ENCODE assay signal across 8 cellular contexts in the genomic region with DNA sequence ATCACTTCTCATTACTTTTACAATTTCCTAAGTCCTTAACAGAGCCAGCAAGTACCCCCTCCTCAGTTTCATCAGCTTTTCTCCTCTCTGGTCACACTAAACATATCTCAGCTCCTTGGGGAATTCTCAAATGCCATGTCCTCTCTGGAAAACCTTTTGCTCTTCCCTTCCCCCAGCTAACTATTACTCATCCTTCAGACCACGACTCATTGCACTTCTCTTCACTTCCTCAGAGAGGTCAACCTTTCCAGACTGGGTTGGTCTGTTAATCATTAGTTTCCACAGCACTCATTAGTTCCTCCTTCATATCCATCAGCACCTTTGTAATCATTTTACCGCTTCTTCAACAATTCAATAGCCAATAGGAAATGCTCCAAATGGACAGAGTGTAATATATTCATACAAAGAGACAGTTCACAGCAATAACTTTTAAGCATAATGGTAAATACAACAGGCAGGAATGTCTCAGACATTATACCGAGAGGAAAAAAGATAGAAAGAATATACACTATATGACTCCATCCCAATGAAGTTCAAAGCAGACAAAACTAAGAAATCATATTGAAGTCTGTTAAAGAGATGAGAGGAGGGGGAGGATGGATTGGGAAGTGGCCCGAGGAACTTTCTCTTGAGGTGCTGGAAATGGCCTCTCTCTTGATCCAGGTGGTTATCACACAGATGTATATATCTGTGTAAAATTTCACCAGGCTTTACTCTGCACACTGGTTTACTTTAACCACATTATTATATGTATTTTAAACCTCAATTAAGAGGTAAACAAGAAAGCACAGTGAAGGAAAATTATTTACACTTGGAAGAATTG. TPM values are rescaled to one million over a fixed set of nuclear protein-coding genes. Genes with fewer than 3 reads are reported as not detected.
A peak's percentile ranks its signal among the peaks of the same experiment; 100 is the strongest.
DNase-seq lines count a peak whose midpoint lies in the region; ATAC-seq and TF ChIP-seq lines count a peak whose summit lies in the region.

No MANE protein-coding gene starts in this region.

- no peak overlapping the region for H3K27ac Mint-ChIP-seq in activated CD4-positive, alpha-beta T cell treated with anti-CD3 and anti-CD28 coated beads for 36 hours

- no peaks in the 10 kb centered on the region for H4K20me1 ChIP-seq in OCI-LY3 (ENCODE audit: insufficient read depth, low read length)

- H3K27me3 ChIP-seq in OCI-LY3 (ENCODE audit: low read depth, low read length) (peaks cover 15% of the 10 kb centered on the region; the same call in 1 of the 2 replicates), stomach (no peaks in the 10 kb centered on the region), H7 (ENCODE audit: control insufficient read depth, insufficient read depth, low read length) (no peaks in the 10 kb centered on the region)

- no peaks in the 10 kb centered on the region for H3K79me2 ChIP-seq in OCI-LY3 (ENCODE audit: low read length)

- no peak for TF ChIP-seq POLR2A in stomach (IDR thresholded peaks at IDR 0.05)

- no peak overlapping the region for H2AFZ ChIP-seq in OCI-LY3 (ENCODE audit: low read depth, low read length)

- no peak overlapping the region for H3K4me3 Mint-ChIP-seq in activated CD4-positive, alpha-beta T cell treated with anti-CD3 and anti-CD28 coated beads for 36 hours

- peak overlapping the region; percentile 54 for H3K4me2 ChIP-seq in OCI-LY3 (ENCODE audit: low read length)

- H3K27me3 Mint-ChIP-seq in activated CD4-positive, alpha-beta T cell treated with anti-CD3 and anti-CD28 coated beads for 36 hours = no peaks in the 10 kb centered on the region

- TF ChIP-seq CTCF in OCI-LY3 (IDR thresholded peaks at IDR 0.05; ENCODE audit: low read depth, low read length) (no peak), stomach (IDR thresholded peaks at IDR 0.05) (no peak)

- H3K27ac ChIP-seq in OCI-LY3 (ENCODE audit: low read length) = no peak overlapping the region
- H3K27ac ChIP-seq in stomach = no peak overlapping the region

- no peak for TF ChIP-seq EP300 in stomach (IDR thresholded peaks at IDR 0.05)

- H3K9me3 ChIP-seq in OCI-LY3 (ENCODE audit: insufficient read depth, low read length) = no peaks in the 10 kb centered on the region
- no peaks in the 10 kb centered on the region for H3K9me3 ChIP-seq in stomach

- peaks cover 19% of the 10 kb centered on the region for H3K4me1 ChIP-seq in OCI-LY3 (ENCODE audit: low read length)
- no peaks in the 10 kb centered on the region for H3K4me1 ChIP-seq in stomach

- peaks cover 16% of the 10 kb centered on the region for H3K4me1 Mint-ChIP-seq in activated CD4-positive, alpha-beta T cell treated with anti-CD3 and anti-CD28 coated beads for 36 hours

- no peak overlapping the region for H3K9ac ChIP-seq in OCI-LY3 (ENCODE audit: low read length)

- intact Hi-C loops in stomach (cut with DNase I; ENCODE audit: low total_unique reads) = no loop called here
- intact Hi-C loops in activated CD4-positive, alpha-beta T cell treated with anti-CD3 and anti-CD28 coated beads for 36 hours (cut with DNase I, micrococcal nuclease) = no loop called here

- H3K36me3 Mint-ChIP-seq in activated CD4-positive, alpha-beta T cell treated with anti-CD3 and anti-CD28 coated beads for 36 hours (ENCODE audit: low read depth) = peaks cover 23% of the 10 kb centered on the region

- H3K36me3 ChIP-seq in OCI-LY3 (replicated peaks; ENCODE audit: low read depth, low read length) (no peaks in the 10 kb centered on the region), stomach (peaks cover 11 to 58% (median 52%) of the 10 kb centered on the region in 4 donors), H7 (replicated peaks; ENCODE audit: control insufficient read depth, insufficient read depth, low read length) (no peaks in the 10 kb centered on the region)

- POLR2A ChIA-PET in activated CD4-positive, alpha-beta T cell treated with anti-CD3 and anti-CD28 coated beads for 36 hours (lab: Charles Lee) = no interaction called here

- peak overlapping the region; percentile 29; the same call in 1 of the 2 replicates for H3K4me3 ChIP-seq in OCI-LY3 (ENCODE audit: low read length)
- H3K4me3 ChIP-seq in stomach = no peak overlapping the region
- H3K4me3 ChIP-seq in H7 (ENCODE audit: insufficient read depth, low read depth, low read length) = no peak overlapping the region

- DNase-seq in kidney tubule cell (ENCODE audit: low spot score) (peak; percentile 97), stomach (no peak), H7 (no peak), hippocampal formation (lab: John Stamatoyannopoulos, UW) (no peak)
- no peak for DNase-seq in activated CD4-positive, alpha-beta T cell treated with anti-CD3 and anti-CD28 coated beads for 36 hours

- ATAC-seq in GM18517 (IDR thresholded peaks at IDR 0.05; ENCODE audit: unreplicated experiment) (peak; percentile 100), HG02759 (IDR thresholded peaks at IDR 0.05; ENCODE audit: unreplicated experiment) (peak; percentile 100)
- ATAC-seq in activated CD4-positive, alpha-beta T cell treated with anti-CD3 and anti-CD28 coated beads for 36 hours = no peak

- CTCF ChIA-PET in activated CD4-positive, alpha-beta T cell treated with anti-CD3 and anti-CD28 coated beads for 36 hours (lab: Charles Lee) = interaction anchor here (0.6 kb wide), 2 partner anchors 14 to 1234 kb away, joined by 4 to 5 read pairs; no protein-coding TSS in a partner anchor

- WGBS in stomach, 5 donors = 69 to 74% (median 73%) methylated on average over 4 of the region's 4 CpGs

- no peaks in the 10 kb centered on the region for H3K9me3 Mint-ChIP-seq in activated CD4-positive, alpha-beta T cell treated with anti-CD3 and anti-CD28 coated beads for 36 hours (ENCODE audit: low read depth)

RNA-seq across cellular contexts. Expression of a gene that starts 39.6 kb away (rescaled TPM):
- 10 to 100 TPM; 14.6 to 44.4 (median 23.0) TPM for total RNA-seq in stomach
- polyA plus RNA-seq in stomach = 10 to 100 TPM in 1 of 3 donors, 1 to 10 TPM in 2; 4.2 to 13.1 (median 6.2) TPM
- total RNA-seq in H7 (2014; rRNA removed; shearing (Covaris generic)) = 0.35 and 1.0 TPM in 2 replicates
- 1 to 10 TPM; 5.9 to 6.7 TPM for total RNA-seq in activated CD4-positive, alpha-beta T cell treated with anti-CD3 and anti-CD28 coated beads for 36 hours

RNA-seq across cellular contexts. Expression of a gene that starts 56.2 kb away (rescaled TPM):
- 100 to 1,000 TPM; 204 to 984 (median 301) TPM for total RNA-seq in stomach
- polyA plus RNA-seq in stomach = 100 to 1,000 TPM in 1 of 3 donors, 10 to 100 TPM in 2; 75.9 to 105 (median 85.8) TPM
- 9.0 and 10.3 TPM in 2 replicates for total RNA-seq in H7 (2014; rRNA removed; shearing (Covaris generic))
- 10 to 100 TPM in 1 of 2 experiments, 1 to 10 TPM in 1; 9.5 to 11.0 TPM for total RNA-seq in activated CD4-positive, alpha-beta T cell treated with anti-CD3 and anti-CD28 coated beads for 36 hours

Comparison
In these comparisons a context has a peak if more than half of its experiments do, and no peak if none do; other contexts are left out.
1. RNA of a gene that starts 56.2 kb away (total RNA-seq): 204 to 984 TPM in stomach; 9.5 to 11.0 TPM in activated CD4-positive, alpha-beta T cell treated with anti-CD3 and anti-CD28 coated beads for 36 hours and 9.0 to 10.3 TPM in H7; every median in the first group is over 10 times any median in the second.